In genomic region chr19:49141352-49141751, GRCh38 we compare ENCODE assay signal across 18 cellular contexts. TPM values are rescaled to one million over a fixed set of nuclear protein-coding genes. Genes with fewer than 3 reads are reported as not detected.
A peak's percentile ranks its signal among the peaks of the same experiment; 100 is the strongest.
DNase-seq lines count a peak whose midpoint lies in the region; ATAC-seq and TF ChIP-seq lines count a peak whose summit lies in the region.
"Had no signal": no experiment of that assay in that cellular context is flagged by ENCODE, and none has a peak within 500 bp of the region (broad histone marks: within the 10 kb centered on the region; RNA-seq: fewer than 3 reads in every experiment).

No MANE protein-coding gene starts in this region.

- H3K4me3 ChIP-seq in GM23338 (no peak overlapping the region), colonic mucosa (no peak overlapping the region)
- H3K4me3 ChIP-seq: MG63 had no signal

- intact Hi-C loops in activated T-helper 1 cell treated with anti-CD3 and anti-CD28 coated beads, Interleukin-12 subunit alpha, Interleukin-12 subunit beta, Interleukin-2, Interleukin-4 antibody, amounts not matched to agents 30 ng/mL and 10 ng/mL and 1 ng/mL, durations not matched to agents 14 hours and 24 hours and 36 hours (cut with micrococcal nuclease) = no loop called here
- intact Hi-C loops in left ventricle myocardium superior (cut with micrococcal nuclease) (loop anchor here (10.0 kb wide), 1 partner anchor 47 kb away; no protein-coding TSS in a partner anchor), colonic mucosa (cut with DNase I) (no loop called here)

- H3K4me3 Mint-ChIP-seq in GM23338 = peak overlapping the region; percentile 15
- H3K4me3 Mint-ChIP-seq in activated T-helper 1 cell treated with anti-CD3 and anti-CD28 coated beads, Interleukin-12 subunit alpha, Interleukin-12 subunit beta, Interleukin-2, Interleukin-4 antibody, amounts not matched to agents 30 ng/mL and 10 ng/mL and 1 ng/mL, durations not matched to agents 14 hours and 24 hours and 36 hours = peak overlapping the region; percentile 1
- peak overlapping the region; percentile 22 for H3K4me3 Mint-ChIP-seq in mesothelial cell of epicardium
- no peak overlapping the region for H3K4me3 Mint-ChIP-seq in activated T-cell treated with anti-CD3 and anti-CD28 coated beads, Interleukin-2, amount 50 U/mL, for 4 hours

- H3K27ac Mint-ChIP-seq in GM23338 = no peak overlapping the region
- H3K27ac Mint-ChIP-seq in activated T-helper 1 cell treated with anti-CD3 and anti-CD28 coated beads, Interleukin-12 subunit alpha, Interleukin-12 subunit beta, Interleukin-2, Interleukin-4 antibody, amounts not matched to agents 30 ng/mL and 10 ng/mL and 1 ng/mL, durations not matched to agents 14 hours and 24 hours and 36 hours = peak overlapping the region; percentile 9
- H3K27ac Mint-ChIP-seq in mesothelial cell of epicardium = no peak overlapping the region

- H3K79me2 ChIP-seq in GM23338 (replicated peaks; ENCODE audit: insufficient read depth) = no peaks in the 10 kb centered on the region

- no peak overlapping the region for H3K9ac ChIP-seq in colonic mucosa (ENCODE audit: low read depth in 2 of 2, low read length in 2 of 2)

- no peaks in the 10 kb centered on the region for H4K20me1 ChIP-seq in GM23338 (replicated peaks; ENCODE audit: insufficient read depth)

- no peaks in the 10 kb centered on the region for H3K9me3 ChIP-seq in colonic mucosa
- H3K9me3 ChIP-seq: MG63 had no signal

- peaks cover 13% of the 10 kb centered on the region for H3K27me3 Mint-ChIP-seq in GM23338 (ENCODE audit: insufficient read depth, low read depth, poor library complexity)
- H3K27me3 Mint-ChIP-seq in activated T-helper 1 cell treated with anti-CD3 and anti-CD28 coated beads, Interleukin-12 subunit alpha, Interleukin-12 subunit beta, Interleukin-2, Interleukin-4 antibody, amounts not matched to agents 30 ng/mL and 10 ng/mL and 1 ng/mL, durations not matched to agents 14 hours and 24 hours and 36 hours (ENCODE audit: insufficient read depth) = peaks cover 11% of the 10 kb centered on the region
- no peaks in the 10 kb centered on the region for H3K27me3 Mint-ChIP-seq in mesothelial cell of epicardium (ENCODE audit: low read depth)
- H3K27me3 Mint-ChIP-seq in activated T-cell treated with anti-CD3 and anti-CD28 coated beads, Interleukin-2, amount 50 U/mL, for 4 hours (ENCODE audit: low read depth) = peaks cover 29% of the 10 kb centered on the region

- no peak overlapping the region for H2AFZ ChIP-seq in GM23338

- ATAC-seq in GM23338 (no peak), left ventricle myocardium superior (no peak)
- no peak for ATAC-seq in activated T-cell treated with anti-CD3 and anti-CD28 coated beads, Interleukin-2, amount 50 U/mL, for 4 hours
- ATAC-seq: HCT116, Panc1 had no signal

- H3F3A ChIP-seq in GM23338 (replicated peaks; ENCODE audit: low read depth) = 0 out of 2 replicates have a peak, but pooled peaks cover 5% of the 10 kb centered on the region

- TF ChIP-seq CTCF in 22Rv1 (IDR thresholded peaks at IDR 0.05) (no peak), GM23338 (conservative IDR thresholded peaks at IDR 0.05; ENCODE audit: low read depth in 2 of 2) (no peak), mesothelial cell of epicardium (IDR thresholded peaks at IDR 0.05; ENCODE audit: unreplicated experiment) (no peak), colonic mucosa (IDR thresholded peaks at IDR 0.05) (no peak)

- H3K27ac ChIP-seq in 22Rv1 = peak overlapping the region; percentile 100
- H3K27ac ChIP-seq in GM23338 (ENCODE audit: low read depth) = no peak overlapping the region
- no peak overlapping the region for H3K27ac ChIP-seq in colonic mucosa

- H3K4me1 ChIP-seq in GM23338 (ENCODE audit: insufficient read depth) (peaks cover 12% of the 10 kb centered on the region), colonic mucosa (no peaks in the 10 kb centered on the region)

- no peaks in the 10 kb centered on the region for H3K36me3 ChIP-seq in GM23338 (ENCODE audit: insufficient read depth)
- H3K36me3 ChIP-seq in colonic mucosa = no peaks in the 10 kb centered on the region
- H3K36me3 ChIP-seq: MG63 had no signal

- no peak for DNase-seq in GM23338 (ENCODE audit: low spot score)
- no peak for DNase-seq in activated T-helper 1 cell treated with anti-CD3 and anti-CD28 coated beads, Interleukin-12 subunit alpha, Interleukin-12 subunit beta, Interleukin-2, Interleukin-4 antibody, amounts not matched to agents 30 ng/mL and 10 ng/mL and 1 ng/mL, durations not matched to agents 14 hours and 24 hours and 36 hours (ENCODE audit: low spot score)
- no peak for DNase-seq in mesothelial cell of epicardium (ENCODE audit: low spot score in 2 of 2, unreplicated experiment in 2 of 2)
- DNase-seq in left ventricle myocardium superior = no peak
- no peak for DNase-seq in colonic mucosa
- DNase-seq in activated T-cell treated with anti-CD3 and anti-CD28 coated beads, Interleukin-2, amount 50 U/mL, for 4 hours = no peak
- DNase-seq in GM19240 (ENCODE audit: insufficient read length, low spot score) = no peak
- DNase-seq: Karpas-422, MG63, NCI-H1092 treated with DMSO at 0.1 percent for 48 hours, NCI-H1694 treated with DMSO at 0.1 percent for 48 hours, NCI-H2107, NCI-H2227 treated with DMSO at 0.1 percent for 48 hours, NCI-H524 had no signal

- H3K4me2 ChIP-seq in GM23338 = no peak overlapping the region

- H3K9me3 Mint-ChIP-seq in GM23338 = no peaks in the 10 kb centered on the region
- H3K9me3 Mint-ChIP-seq in activated T-helper 1 cell treated with anti-CD3 and anti-CD28 coated beads, Interleukin-12 subunit alpha, Interleukin-12 subunit beta, Interleukin-2, Interleukin-4 antibody, amounts not matched to agents 30 ng/mL and 10 ng/mL and 1 ng/mL, durations not matched to agents 14 hours and 24 hours and 36 hours = no peaks in the 10 kb centered on the region
- H3K9me3 Mint-ChIP-seq in mesothelial cell of epicardium = no peaks in the 10 kb centered on the region
- H3K9me3 Mint-ChIP-seq in activated T-cell treated with anti-CD3 and anti-CD28 coated beads, Interleukin-2, amount 50 U/mL, for 4 hours = no peaks in the 10 kb centered on the region

- peaks cover 10% of the 10 kb centered on the region for H3K36me3 Mint-ChIP-seq in GM23338 (ENCODE audit: low read depth)
- H3K36me3 Mint-ChIP-seq in activated T-helper 1 cell treated with anti-CD3 and anti-CD28 coated beads, Interleukin-12 subunit alpha, Interleukin-12 subunit beta, Interleukin-2, Interleukin-4 antibody, amounts not matched to agents 30 ng/mL and 10 ng/mL and 1 ng/mL, durations not matched to agents 14 hours and 24 hours and 36 hours (ENCODE audit: low read depth) = peaks cover 3% of the 10 kb centered on the region
- no peaks in the 10 kb centered on the region for H3K36me3 Mint-ChIP-seq in mesothelial cell of epicardium
- H3K36me3 Mint-ChIP-seq in activated T-cell treated with anti-CD3 and anti-CD28 coated beads, Interleukin-2, amount 50 U/mL, for 4 hours (ENCODE audit: insufficient read depth) = no peaks in the 10 kb centered on the region

- H3K27me3 ChIP-seq in GM23338 (ENCODE audit: insufficient read depth) (no peaks in the 10 kb centered on the region), colonic mucosa (no peaks in the 10 kb centered on the region)
- H3K27me3 ChIP-seq: MG63 had no signal

- H3K4me1 Mint-ChIP-seq in GM23338 (peaks cover 17% of the 10 kb centered on the region), mesothelial cell of epicardium (peaks cover 20% of the 10 kb centered on the region)
- peaks cover 27% of the 10 kb centered on the region for H3K4me1 Mint-ChIP-seq in activated T-helper 1 cell treated with anti-CD3 and anti-CD28 coated beads, Interleukin-12 subunit alpha, Interleukin-12 subunit beta, Interleukin-2, Interleukin-4 antibody, amounts not matched to agents 30 ng/mL and 10 ng/mL and 1 ng/mL, durations not matched to agents 14 hours and 24 hours and 36 hours (ENCODE audit: low read depth)
- H3K4me1 Mint-ChIP-seq in activated T-cell treated with anti-CD3 and anti-CD28 coated beads, Interleukin-2, amount 50 U/mL, for 4 hours (ENCODE audit: low read depth) = peaks cover 12% of the 10 kb centered on the region

- no peaks in the 10 kb centered on the region for H3K9me2 ChIP-seq in GM23338 (ENCODE audit: insufficient read depth)

RNA-seq across cellular contexts. Expression of gene HRC, which starts 13.8 kb away (rescaled TPM):
- 1.4 and 1.9 TPM in 2 replicates for total RNA-seq in GM23338 (2014; rRNA removed; shearing (Covaris generic))
- 2.0 and 2.5 TPM in 2 replicates for polyA plus RNA-seq in GM23338 (2016; fragmentation: Nextera tagmentation; extraction: Ambion mirVana)
- total RNA-seq in activated T-helper 1 cell treated with anti-CD3 and anti-CD28 coated beads, Interleukin-12 subunit alpha, Interleukin-12 subunit beta, Interleukin-2, Interleukin-4 antibody, amounts not matched to agents 30 ng/mL and 10 ng/mL and 1 ng/mL, durations not matched to agents 14 hours and 24 hours and 36 hours = not detected in 2 replicates
- total RNA-seq in mesothelial cell of epicardium (13.6 to 17.6 TPM (median 14.7 TPM) in 3 replicates), left ventricle myocardium superior (868 TPM), colonic mucosa (1 to 10 TPM in 1 of 2 donors, under 1 TPM in 1; 0.53 to 1.8 TPM)
- not detected for total RNA-seq in activated T-cell treated with anti-CD3 and anti-CD28 coated beads, Interleukin-2, amount 50 U/mL, for 4 hours
- total RNA-seq: SK-MEL-5 had no signal

RNA-seq across cellular contexts. Expression of gene TRPM4, which starts 16.2 kb away (rescaled TPM):
- 11.6 and 16.5 TPM in 2 replicates for total RNA-seq in GM23338 (2014; rRNA removed; shearing (Covaris generic))
- 25.7 and 30.4 TPM in 2 replicates for polyA plus RNA-seq in GM23338 (2016; fragmentation: Nextera tagmentation; extraction: Ambion mirVana)
- total RNA-seq in activated T-helper 1 cell treated with anti-CD3 and anti-CD28 coated beads, Interleukin-12 subunit alpha, Interleukin-12 subunit beta, Interleukin-2, Interleukin-4 antibody, amounts not matched to agents 30 ng/mL and 10 ng/mL and 1 ng/mL, durations not matched to agents 14 hours and 24 hours and 36 hours = 1.4 and 2.0 TPM in 2 replicates
- total RNA-seq in mesothelial cell of epicardium (45.9 to 58.5 TPM (median 53.5 TPM) in 3 replicates), left ventricle myocardium superior (26.6 TPM), colonic mucosa (100 to 1,000 TPM; 175 to 307 TPM)
- total RNA-seq in activated T-cell treated with anti-CD3 and anti-CD28 coated beads, Interleukin-2, amount 50 U/mL, for 4 hours = under 1 TPM; 0.37 to 0.43 (median 0.38) TPM

RNA-seq across cellular contexts. Expression of gene PPFIA3, which starts 22.0 kb away (rescaled TPM):
- total RNA-seq in GM23338 (2014; rRNA removed; shearing (Covaris generic)) = 22.6 and 29.7 TPM in 2 replicates
- polyA plus RNA-seq in GM23338 (2016; fragmentation: Nextera tagmentation; extraction: Ambion mirVana) = 21.3 and 25.4 TPM in 2 replicates
- 5.0 TPM in 2 replicates for total RNA-seq in activated T-helper 1 cell treated with anti-CD3 and anti-CD28 coated beads, Interleukin-12 subunit alpha, Interleukin-12 subunit beta, Interleukin-2, Interleukin-4 antibody, amounts not matched to agents 30 ng/mL and 10 ng/mL and 1 ng/mL, durations not matched to agents 14 hours and 24 hours and 36 hours
- total RNA-seq in mesothelial cell of epicardium = 9.9 to 11.9 TPM (median 11.6 TPM) in 3 replicates
- 4.0 TPM for total RNA-seq in left ventricle myocardium superior
- 10 to 100 TPM; 27.5 to 36.3 TPM for total RNA-seq in colonic mucosa
- total RNA-seq in activated T-cell treated with anti-CD3 and anti-CD28 coated beads, Interleukin-2, amount 50 U/mL, for 4 hours = 1 to 10 TPM; 3.4 to 5.0 (median 4.0) TPM

RNA-seq across cellular contexts. Expression of gene C19orf73, which starts 22.4 kb away (rescaled TPM):
- total RNA-seq in GM23338 (2014; rRNA removed; shearing (Covaris generic)) = 2.6 and 8.1 TPM in 2 replicates
- polyA plus RNA-seq in GM23338 (2016; fragmentation: Nextera tagmentation; extraction: Ambion mirVana) = 8.0 and 9.1 TPM in 2 replicates
- 2.6 and 2.9 TPM in 2 replicates for total RNA-seq in activated T-helper 1 cell treated with anti-CD3 and anti-CD28 coated beads, Interleukin-12 subunit alpha, Interleukin-12 subunit beta, Interleukin-2, Interleukin-4 antibody, amounts not matched to agents 30 ng/mL and 10 ng/mL and 1 ng/mL, durations not matched to agents 14 hours and 24 hours and 36 hours
- total RNA-seq in mesothelial cell of epicardium (0.94 to 1.6 TPM (median 0.97 TPM) in 3 replicates), left ventricle myocardium superior (1.2 TPM), colonic mucosa (1 to 10 TPM; 3.5 to 4.8 TPM)
- 1 to 10 TPM; 1.5 to 2.9 (median 2.6) TPM for total RNA-seq in activated T-cell treated with anti-CD3 and anti-CD28 coated beads, Interleukin-2, amount 50 U/mL, for 4 hours

RNA-seq across cellular contexts. Expression of gene LIN7B, which starts 27.2 kb away (rescaled TPM):
- total RNA-seq in GM23338 (2014; rRNA removed; shearing (Covaris generic)) = 1.2 and 7.8 TPM in 2 replicates
- polyA plus RNA-seq in GM23338 (2016; fragmentation: Nextera tagmentation; extraction: Ambion mirVana) = 8.6 and 10.5 TPM in 2 replicates
- 4.9 and 7.8 TPM in 2 replicates for total RNA-seq in activated T-helper 1 cell treated with anti-CD3 and anti-CD28 coated beads, Interleukin-12 subunit alpha, Interleukin-12 subunit beta, Interleukin-2, Interleukin-4 antibody, amounts not matched to agents 30 ng/mL and 10 ng/mL and 1 ng/mL, durations not matched to agents 14 hours and 24 hours and 36 hours
- total RNA-seq in mesothelial cell of epicardium = 9.6 to 12.8 TPM (median 9.8 TPM) in 3 replicates
- 19.8 TPM for total RNA-seq in left ventricle myocardium superior
- 10 to 100 TPM; 11.8 to 14.6 TPM for total RNA-seq in colonic mucosa
- 1 to 10 TPM; 4.0 to 6.3 (median 4.2) TPM for total RNA-seq in activated T-cell treated with anti-CD3 and anti-CD28 coated beads, Interleukin-2, amount 50 U/mL, for 4 hours

Comparison
In these comparisons a context has a peak if more than half of its experiments do, and no peak if none do; other contexts are left out.
1. RNA of gene HRC, which starts 13.8 kb away (total RNA-seq): 868 TPM in left ventricle myocardium superior (single experiment); 13.6 to 17.6 TPM in mesothelial cell of epicardium, 0.53 to 1.8 TPM in colonic mucosa, 1.4 to 1.9 TPM in GM23338, not detected in activated T-helper 1 cell treated with anti-CD3 and anti-CD28 coated beads, Interleukin-12 subunit alpha, Interleukin-12 subunit beta, Interleukin-2, Interleukin-4 antibody, amounts not matched to agents 30 ng/mL and 10 ng/mL and 1 ng/mL, durations not matched to agents 14 hours and 24 hours and 36 hours and not detected in activated T-cell treated with anti-CD3 and anti-CD28 coated beads, Interleukin-2, amount 50 U/mL, for 4 hours; every median in the first group is over 10 times any median in the second.